ENCODE assay signal across 8 cellular contexts in the genomic region with DNA sequence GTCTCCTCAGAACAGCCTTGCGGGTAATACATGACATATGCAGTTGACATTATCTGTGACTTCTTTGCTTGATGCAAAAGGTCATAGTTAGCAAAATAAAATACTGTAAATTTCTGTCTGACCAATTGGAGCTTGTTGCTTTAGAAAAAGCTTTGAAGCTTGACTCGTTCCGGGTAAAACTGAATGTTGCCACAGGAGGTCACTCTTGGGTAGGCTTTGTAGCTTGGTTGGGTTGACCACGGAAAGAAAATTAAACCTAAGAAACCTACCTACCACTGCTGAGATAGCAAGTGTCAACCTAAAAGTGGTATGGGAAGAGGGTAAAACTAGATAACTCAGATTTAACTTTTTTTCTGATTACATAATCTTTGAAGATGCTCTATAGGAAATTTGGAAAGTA. TPM values are rescaled to one million over a fixed set of nuclear protein-coding genes. Genes with fewer than 3 reads are reported as not detected.
A peak's percentile ranks its signal among the peaks of the same experiment; 100 is the strongest.
DNase-seq lines count a peak whose midpoint lies in the region; ATAC-seq, FAIRE-seq and TF ChIP-seq lines count a peak whose summit lies in the region.

No MANE protein-coding gene starts in this region.

- no peaks in the 10 kb centered on the region for H3K9me3 ChIP-seq in A549
- H3K9me3 ChIP-seq in SJCRH30 (replicated peaks), result no peaks in the 10 kb centered on the region
- H3K9me3 ChIP-seq in mesenchymal stem cell (ENCODE audit: control insufficient read depth, low read length), result no peaks in the 10 kb centered on the region

- H3K18ac ChIP-seq in mesenchymal stem cell (ENCODE audit: low read depth in 1 of 2, low read length in 2 of 2), result no peak overlapping the region

- CTCF ChIA-PET in A549 (lab: Yijun Ruan, JAX), result interaction anchor here (0.7 to 3.7 kb wide), 25 partner anchors 8 to 1215 kb away, joined by 3 to 27 read pairs (median 4); a partner anchor contains a TSS

- no peak overlapping the region for H2BK15ac ChIP-seq in mesenchymal stem cell (ENCODE audit: low read depth, poor library complexity, severe bottlenecking)

- H3K4me1 ChIP-seq in A549 (no peaks in the 10 kb centered on the region), SJCRH30 (no peaks in the 10 kb centered on the region), mesenchymal stem cell (ENCODE audit: control insufficient read depth, insufficient read depth, low read depth, low read length) (no peaks in the 10 kb centered on the region)

- no peak overlapping the region for H2AK5ac ChIP-seq in mesenchymal stem cell (ENCODE audit: low read length, severe bottlenecking)

- H3K4me3 ChIP-seq in A549 (no peak overlapping the region), SJCRH30 (no peak overlapping the region), mesenchymal stem cell (ENCODE audit: insufficient read depth in 1 of 2, low read depth in 1 of 2, low read length in 2 of 2) (no peak overlapping the region)

- no peaks in the 10 kb centered on the region for H3K79me1 ChIP-seq in mesenchymal stem cell (replicated peaks; ENCODE audit: low read length, poor library complexity, severe bottlenecking)

- H3K4me2 ChIP-seq in A549 (no peak overlapping the region), mesenchymal stem cell (ENCODE audit: low read length, poor library complexity, severe bottlenecking) (no peak overlapping the region)

- no peak overlapping the region for H3K14ac ChIP-seq in mesenchymal stem cell (ENCODE audit: low read length in 2 of 2)

- ATAC-seq in A549 (peak; percentile 71 to 82; a peak in 4 of 6 replicates), HG03097 (IDR thresholded peaks at IDR 0.05; ENCODE audit: low FRiP score, unreplicated experiment) (peak; percentile 71)

- no peak overlapping the region for H2BK5ac ChIP-seq in mesenchymal stem cell (ENCODE audit: low read depth, low read length, poor library complexity, severe bottlenecking)

- H3K27me3 ChIP-seq in SJCRH30 (no peaks in the 10 kb centered on the region), mesenchymal stem cell (ENCODE audit: control insufficient read depth in 1 of 2, insufficient read depth in 1 of 2, low read length in 2 of 2) (peaks cover 0 to 11% of the 10 kb centered on the region in 2 experiments)

- no peak overlapping the region for H3K4ac ChIP-seq in mesenchymal stem cell (ENCODE audit: low read depth in 1 of 2, low read length in 2 of 2)

- H2BK12ac ChIP-seq in mesenchymal stem cell (ENCODE audit: low read length in 2 of 2), result no peak overlapping the region

- peak; percentile 99 for FAIRE-seq in A549 (lab: Jason Lieb, UNC)

- no peak for TF ChIP-seq EP300 in A549 (IDR thresholded peaks at IDR 0.05)

- DNase-seq in A549 (ENCODE audit: low read depth in 1 of 2, low spot score in 1 of 2) (peak; percentile 30 to 59), EL (peak; percentile 36), SJCRH30 (peak; percentile 40 to 65), cerebellum (ENCODE audit: low spot score) (peak; percentile 33), mesenchymal stem cell (peak; percentile 53), NCI-H2029 treated with DMSO at 0.1 percent for 48 hours (lab: John Stamatoyannopoulos, UW) (no peak), NCI-H1930 (lab: John Stamatoyannopoulos, UW) (no peak)

- no peak overlapping the region for H4K91ac ChIP-seq in mesenchymal stem cell (ENCODE audit: low read length)

- H2BK120ac ChIP-seq in mesenchymal stem cell (ENCODE audit: low read depth, low read length), result no peak overlapping the region

- no peak overlapping the region for H3K23ac ChIP-seq in mesenchymal stem cell (ENCODE audit: low read length in 2 of 2)

- no peak for TF ChIP-seq POLR2A in A549 (IDR thresholded peaks at IDR 0.05; ENCODE audit: low read length)

- POLR2A ChIA-PET in A549 (lab: Yijun Ruan, JAX), result interaction anchor here (1.4 kb wide), 1 partner anchor 161 kb away, joined by 7 read pairs; no protein-coding TSS in a partner anchor

- peak; percentile 79 for TF ChIP-seq RAD21 in A549 (conservative IDR thresholded peaks at IDR 0.05 in 1 of 2, IDR thresholded peaks at IDR 0.05 in 1 of 2)

- H2AFZ ChIP-seq in mesenchymal stem cell (ENCODE audit: low read depth, low read length), result no peak overlapping the region

- TF ChIP-seq CTCF in A549 (IDR thresholded peaks at IDR 0.05), result peak; percentile 76

- no peak overlapping the region for H4K8ac ChIP-seq in mesenchymal stem cell (ENCODE audit: low read length)

- no peak overlapping the region for H3K27ac ChIP-seq in A549
- H3K27ac ChIP-seq in SJCRH30, result no peak overlapping the region
- H3K27ac ChIP-seq in mesenchymal stem cell (ENCODE audit: low read length, poor library complexity, severe bottlenecking), result no peak overlapping the region

- WGBS in A549 (ENCODE audit: missing lambda C conversion rate), result 20% methylated on average over 4 of the region's 4 CpGs
- WGBS in mesenchymal stem cell, result 10% methylated on average over 2 of the region's 4 CpGs

- peaks cover 25% of the 10 kb centered on the region for H3K36me3 ChIP-seq in SJCRH30
- H3K36me3 ChIP-seq in mesenchymal stem cell (ENCODE audit: control insufficient read depth in 1 of 2, insufficient read depth in 2 of 2, low read depth in 1 of 2, low read length in 2 of 2), result peaks cover 0 to 6% of the 10 kb centered on the region in 2 experiments

- no peak overlapping the region for H3K9ac ChIP-seq in mesenchymal stem cell (ENCODE audit: low read length)

TF ChIP-seq in A549, 52 proteins besides CTCF, POLR2A, EP300 and RAD21:
- TF ChIP-seq HOXB13 (CRISPR knock-in tag; IDR thresholded peaks at IDR 0.05; ENCODE audit: low read depth) (no peak), SMC3 (IDR thresholded peaks at IDR 0.05) (peak; percentile 65)

RNA-seq across cellular contexts. Expression of a gene that starts 23.2 kb away (rescaled TPM):
- polyA plus RNA-seq in A549 (2011; rRNA removed), result 36.4 and 40.3 TPM in 2 replicates
- 39.5 and 47.8 TPM in 2 replicates for polyA plus RNA-seq in A549 (2012; cell fraction: cytosol; rRNA removed)
- polyA plus RNA-seq in A549 (2012; cell fraction: nucleus; rRNA removed), result 40.5 and 54.2 TPM in 2 replicates
- 49.6 to 51.8 TPM (median 49.9 TPM) in 3 replicates for polyA plus RNA-seq in A549 (2017; fragmentation: RNase III; extraction: RNeasy Plus Mini Kit Qiagen cat#74134 plus additional on column Dnase treatment)
- 56.8 and 73.7 TPM in 2 replicates for polyA minus RNA-seq in A549 (2011; rRNA and poly(A)+ RNA removed)
- total RNA-seq in SJCRH30 (2014; rRNA removed; shearing (Covaris generic)), result 79.8 and 86.3 TPM in 2 replicates
- total RNA-seq in cerebellum, result 10.1 TPM
- polyA plus RNA-seq in mesenchymal stem cell (2013, experiment 1 of 2), result 7.4 TPM
- 8.2 TPM for polyA plus RNA-seq in mesenchymal stem cell (2013, experiment 2 of 2)

RNA-seq across cellular contexts. Expression of a gene that starts 52.4 kb away (rescaled TPM):
- polyA plus RNA-seq in A549 (2011; rRNA removed) (not detected in 2 replicates), A549 (2017; fragmentation: RNase III; extraction: RNeasy Plus Mini Kit Qiagen cat#74134 plus additional on column Dnase treatment) (not detected in 3 replicates)
- polyA plus RNA-seq in A549 (2012; cell fraction: cytosol; rRNA removed), result not detected in 2 replicates
- polyA plus RNA-seq in A549 (2012; cell fraction: nucleus; rRNA removed), result not detected in 2 replicates
- not detected in 2 replicates for polyA minus RNA-seq in A549 (2011; rRNA and poly(A)+ RNA removed)
- not detected in 2 replicates for total RNA-seq in SJCRH30 (2014; rRNA removed; shearing (Covaris generic))
- 1.2 TPM for total RNA-seq in cerebellum
- not detected for polyA plus RNA-seq in mesenchymal stem cell (2013, experiment 1 of 2)
- not detected for polyA plus RNA-seq in mesenchymal stem cell (2013, experiment 2 of 2)

Comparison
In these comparisons a context has a peak if more than half of its experiments do, and no peak if none do; other contexts are left out.
1. DNase-seq: peak in A549 (2 of 2), EL (single experiment), SJCRH30 (2 of 2), cerebellum (single experiment) and mesenchymal stem cell (single experiment); none in NCI-H2029 treated with DMSO at 0.1 percent for 48 hours (single experiment) and NCI-H1930 (0 of 2).